ENCODE assay signal across 8 cellular contexts in genomic region chr4:105707783-105708182, GRCh38. TPM values are rescaled to one million over a fixed set of nuclear protein-coding genes. Genes with fewer than 3 reads are reported as not detected.
DNase-seq lines count a peak whose midpoint lies in the region; ATAC-seq and TF ChIP-seq lines count a peak whose summit lies in the region.

No MANE protein-coding gene starts in this region.

- no peaks in the 10 kb centered on the region for H3K9me3 ChIP-seq in ascending aorta
- no peaks in the 10 kb centered on the region for H3K9me3 ChIP-seq in left lung
- H3K9me3 ChIP-seq in suprapubic skin = no peaks in the 10 kb centered on the region

- H3K4me1 Mint-ChIP-seq in T-helper 2 cell treated with Interferon-gamma antibody and Interleukin-4, amounts not matched to agents 5 μg/mL and 100 μg/mL, for 36 hours (ENCODE audit: low read depth) = peaks cover 21% of the 10 kb centered on the region

- no peaks in the 10 kb centered on the region for H3K9me3 Mint-ChIP-seq in T-helper 2 cell treated with Interferon-gamma antibody and Interleukin-4, amounts not matched to agents 5 μg/mL and 100 μg/mL, for 36 hours

- TF ChIP-seq EP300 in suprapubic skin (IDR thresholded peaks at IDR 0.05) = no peak

- H3K27me3 ChIP-seq in ascending aorta (no peaks in the 10 kb centered on the region), left lung (no peaks in the 10 kb centered on the region), suprapubic skin (no peaks in the 10 kb centered on the region)

- peak overlapping the region; percentile 99 for H3K4me3 Mint-ChIP-seq in T-helper 2 cell treated with Interferon-gamma antibody and Interleukin-4, amounts not matched to agents 5 μg/mL and 100 μg/mL, for 36 hours

- peak overlapping the region; percentile 96 for H3K27ac Mint-ChIP-seq in T-helper 2 cell treated with Interferon-gamma antibody and Interleukin-4, amounts not matched to agents 5 μg/mL and 100 μg/mL, for 36 hours

- H3K36me3 ChIP-seq in ascending aorta (no peaks in the 10 kb centered on the region), left lung (no peaks in the 10 kb centered on the region), suprapubic skin (no peaks in the 10 kb centered on the region)

- H3K4me1 ChIP-seq in ascending aorta (peaks cover 7 to 18% of the 10 kb centered on the region in 2 donors), left lung (peaks cover 14 to 20% of the 10 kb centered on the region in 2 donors), suprapubic skin (peaks cover 25% of the 10 kb centered on the region)

- peak overlapping the region; percentile 84 to 90 for H3K27ac ChIP-seq in ascending aorta
- H3K27ac ChIP-seq in left lung = peak overlapping the region; percentile 87 to 89
- H3K27ac ChIP-seq in suprapubic skin = peak overlapping the region; percentile 68

- ATAC-seq in left lung (peak; percentile 8), GM18498 (IDR thresholded peaks at IDR 0.05; ENCODE audit: unreplicated experiment) (no peak)

- TF ChIP-seq POLR2A in suprapubic skin (IDR thresholded peaks at IDR 0.05) = no peak

- peaks cover 2% of the 10 kb centered on the region for H3K36me3 Mint-ChIP-seq in T-helper 2 cell treated with Interferon-gamma antibody and Interleukin-4, amounts not matched to agents 5 μg/mL and 100 μg/mL, for 36 hours (ENCODE audit: low read depth)

- no peaks in the 10 kb centered on the region for H3K27me3 Mint-ChIP-seq in T-helper 2 cell treated with Interferon-gamma antibody and Interleukin-4, amounts not matched to agents 5 μg/mL and 100 μg/mL, for 36 hours (ENCODE audit: low read depth)

- no peak for DNase-seq in T-helper 2 cell treated with Interferon-gamma antibody and Interleukin-4, amounts not matched to agents 5 μg/mL and 100 μg/mL, for 36 hours (ENCODE audit: low spot score)
- DNase-seq in T-helper 2 cell = no peak
- DNase-seq in ascending aorta (ENCODE audit: low spot score in 2 of 2) = no peak
- no peak for DNase-seq in left lung
- no peak for DNase-seq in suprapubic skin (ENCODE audit: low spot score in 2 of 2)
- no peak for DNase-seq in foreskin melanocyte
- no peak for DNase-seq in mesenteric fat pad (ENCODE audit: low spot score)

- intact Hi-C loops in ascending aorta (cut with DNase I) (loop anchor here (5.0 kb wide), 4 partner anchors 190 to 610 kb away; partner anchors contain the start of genes AIMP1, NPNT, PPA2 and TBCK), left lung (cut with DNase I) (no loop called here)

- peak overlapping the region; percentile 76 to 87 for H3K4me3 ChIP-seq in ascending aorta
- peak overlapping the region; percentile 71 to 84 for H3K4me3 ChIP-seq in left lung
- peak overlapping the region; percentile 77 for H3K4me3 ChIP-seq in suprapubic skin

- WGBS in suprapubic skin = 24% methylated on average over 7 of the region's 7 CpGs

- TF ChIP-seq CTCF in ascending aorta (IDR thresholded peaks at IDR 0.05) = no peak
- no peak for TF ChIP-seq CTCF in left lung (IDR thresholded peaks at IDR 0.05)
- no peak for TF ChIP-seq CTCF in suprapubic skin (IDR thresholded peaks at IDR 0.05)

RNA-seq across cellular contexts. Expression of gene INTS12, which starts 0.7 kb away (rescaled TPM):
- 11.5 TPM for total RNA-seq in ascending aorta
- total RNA-seq in left lung = 10 to 100 TPM; 14.9 to 18.5 TPM
- 10 to 100 TPM; 12.6 to 29.5 (median 23.0) TPM for total RNA-seq in suprapubic skin
- 15.9 TPM for total RNA-seq in mesenteric fat pad

RNA-seq across cellular contexts. Expression of gene GSTCD, which starts 0.8 kb away (rescaled TPM):
- total RNA-seq in ascending aorta (4.4 TPM), left lung (10 to 100 TPM; 10.8 to 14.5 TPM), suprapubic skin (10 to 100 TPM in 2 of 4 donors, 1 to 10 TPM in 2; 8.2 to 19.6 (median 11.4) TPM), mesenteric fat pad (6.6 TPM)
